Comparison of ENCODE assay signal across 28 cellular contexts in the genomic region with DNA sequence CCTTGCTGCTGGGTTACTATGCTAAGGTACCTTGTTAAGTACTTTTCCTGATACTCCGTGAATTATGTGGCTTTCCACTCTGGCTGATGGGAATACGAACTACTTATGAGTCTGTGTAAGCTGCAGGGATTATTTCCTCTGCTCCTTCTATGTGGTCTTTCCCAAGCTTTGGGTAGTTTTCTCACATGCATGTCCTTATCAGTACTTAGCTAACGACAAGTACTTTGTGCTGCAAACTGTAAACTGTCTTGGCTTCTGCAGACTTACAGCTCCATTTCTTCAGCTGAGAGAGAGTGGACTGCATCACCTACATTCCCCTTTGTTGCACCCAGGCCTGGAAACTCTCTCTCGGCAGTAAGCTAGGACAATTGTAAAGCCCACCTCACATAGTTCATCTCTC.
DNase-seq lines count a peak whose midpoint lies in the region; ATAC-seq, FAIRE-seq and TF ChIP-seq lines count a peak whose summit lies in the region.
"Had no signal": no experiment of that assay in that cellular context is flagged by ENCODE, and none has a peak within 500 bp of the region (broad histone marks: within the 10 kb centered on the region; RNA-seq: fewer than 3 reads in every experiment).

No MANE protein-coding gene starts in this region.

- ATAC-seq in left lung (peak; percentile 57), GM18498 (IDR thresholded peaks at IDR 0.05; ENCODE audit: unreplicated experiment) (no peak)
- ATAC-seq: A549 had no signal

- H3K27me3 ChIP-seq in left lung, result no peaks in the 10 kb centered on the region

- no peak overlapping the region for H3K4me3 ChIP-seq in left lung
- H3K4me3 ChIP-seq: A549, GM23248 had no signal

- TF ChIP-seq CTCF in left lung (IDR thresholded peaks at IDR 0.05), result no peak
- no peak for TF ChIP-seq CTCF in type B pancreatic cell (conservative IDR thresholded peaks at IDR 0.05)

- H3K36me3 ChIP-seq in left lung, result no peaks in the 10 kb centered on the region

- FAIRE-seq in GM12891 (lab: Jason Lieb, UNC), result no peak
- FAIRE-seq: A549, GM12892 had no signal

- peaks cover 0 to 3% of the 10 kb centered on the region in 2 donors for H3K9me3 ChIP-seq in left lung
- H3K9me3 ChIP-seq: A549 had no signal

- no peak for TF ChIP-seq POLR2A in GM12891 (IDR thresholded peaks at IDR 0.05; ENCODE audit: low read depth, low read length)

- H3K4me1 Mint-ChIP-seq in type B pancreatic cell (ENCODE audit: unreplicated experiment), result peaks cover 7% of the 10 kb centered on the region
- H3K4me1 Mint-ChIP-seq: CD4-positive, alpha-beta memory T cell; H9 had no signal

- no peaks in the 10 kb centered on the region for H3K36me3 Mint-ChIP-seq in type B pancreatic cell
- H3K36me3 Mint-ChIP-seq: CD4-positive, alpha-beta memory T cell had no signal

- no peaks in the 10 kb centered on the region for H3K27me3 Mint-ChIP-seq in type B pancreatic cell

- H3K27ac Mint-ChIP-seq in type B pancreatic cell, result peak overlapping the region; percentile 67
- H3K27ac Mint-ChIP-seq: CD4-positive, alpha-beta memory T cell; H9 had no signal

- H3K4me3 Mint-ChIP-seq in type B pancreatic cell, result no peak overlapping the region
- H3K4me3 Mint-ChIP-seq: CD4-positive, alpha-beta memory T cell; H9 had no signal

- H3K27ac ChIP-seq in left lung, result no peak overlapping the region
- H3K27ac ChIP-seq: A549, GM23248 had no signal

- H3K9me3 Mint-ChIP-seq in type B pancreatic cell, result peaks cover 4% of the 10 kb centered on the region
- H3K9me3 Mint-ChIP-seq: H9 had no signal

- DNase-seq in ELF-1 (ENCODE audit: low read depth, low spot score) (peak; percentile 8), OCI-M1 (lab: John Stamatoyannopoulos, UW) (peak; percentile 1), left lung (no peak), type B pancreatic cell (ENCODE audit: extremely low spot score, unreplicated experiment) (no peak), GM12891 (ENCODE audit: insufficient read length, low spot score) (no peak), germinal center (ENCODE audit: low spot score) (no peak)
- DNase-seq: C1 segment of cervical spinal cord; CD4-positive, alpha-beta memory T cell; COR-L47; DMS79; EL; GF-D8; GM23248; H9; Karpas-422; NCI-H1092; NCI-H1417 treated with DMSO at 0.1 percent for 48 hours; NCI-H1694 treated with DMSO at 0.1 percent for 48 hours; NCI-H2081 treated with DMSO at 0.1 percent for 48 hours; NCI-H446; NCI-H526; NCI-H82; NK-92 treated with Interleukin-12 subunit alpha and Interleukin-12 subunit beta, amount 100 ng/mL, for 24 hours; RPMI8226; SHP77 had no signal

- intact Hi-C loops in left lung (cut with DNase I), result no loop called here

- no peaks in the 10 kb centered on the region for H3K4me1 ChIP-seq in left lung
- H3K4me1 ChIP-seq: A549 had no signal

TF ChIP-seq in GM12891, 5 proteins besides CTCF, POLR2A, EP300 and RAD21:
- TF ChIP-seq POLR2AphosphoS5 (IDR thresholded peaks at IDR 0.05; ENCODE audit: low read depth, low read length) (no peak), POU2F2 (IDR thresholded peaks at IDR 0.05; ENCODE audit: low read depth, low read length) (no peak), TAF1 (IDR thresholded peaks at IDR 0.05; ENCODE audit: low read depth, low read length) (no peak)

Comparison
In these comparisons a context has a peak if more than half of its experiments do, and no peak if none do; other contexts are left out.
1. DNase-seq: peak in ELF-1 (single experiment) and OCI-M1 (single experiment); none in left lung (0 of 2), type B pancreatic cell (single experiment), GM12891 (single experiment) and germinal center (single experiment).